Comparison of ENCODE assay signal across 17 cellular contexts in the genomic region with DNA sequence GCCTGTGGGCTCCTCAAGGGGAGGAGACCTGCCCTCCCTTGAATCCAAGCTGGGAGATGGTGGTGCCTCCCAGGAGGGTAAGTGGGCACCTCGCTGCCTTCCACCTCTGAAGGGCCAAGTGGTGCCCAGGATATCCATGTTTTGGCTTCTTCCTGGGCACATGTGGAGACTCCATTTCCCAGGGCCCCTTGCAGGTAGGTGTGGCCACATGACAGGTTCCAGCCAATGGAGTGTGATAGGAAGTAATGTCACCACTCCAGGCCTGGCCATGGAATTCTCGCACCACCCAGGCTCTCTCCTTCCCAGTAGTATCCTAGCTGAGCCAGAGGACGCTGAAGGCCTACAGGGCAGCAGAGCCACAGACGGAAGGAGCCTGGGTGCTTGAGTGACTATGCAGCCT. TPM values are rescaled to one million over a fixed set of nuclear protein-coding genes. Genes with fewer than 3 reads are reported as not detected.
DNase-seq lines count a peak whose midpoint lies in the region; ATAC-seq and TF ChIP-seq lines count a peak whose summit lies in the region.
"Had no signal": no experiment of that assay in that cellular context is flagged by ENCODE, and none has a peak within 500 bp of the region (broad histone marks: within the 10 kb centered on the region; RNA-seq: fewer than 3 reads in every experiment).

No MANE protein-coding gene starts in this region.

- H3K36me3 Mint-ChIP-seq in naive thymus-derived CD4-positive, alpha-beta T cell = peaks cover 0 to 3% (median 0%) of the 10 kb centered on the region in 5 donors
- H3K36me3 Mint-ChIP-seq: stimulated activated memory B cell treated with anti-CD40 and anti-IgM and Interleukin-4, amounts not matched to agents 10 μg/mL and 1 μg/mL and 100 μg/mL, for 72 hours had no signal

- no peak overlapping the region for H3K27ac Mint-ChIP-seq in naive thymus-derived CD4-positive, alpha-beta T cell
- H3K27ac Mint-ChIP-seq: activated CD4-positive, alpha-beta memory T cell treated with anti-CD3 and anti-CD28 coated beads for 36 hours; activated naive CD4-positive, alpha-beta T cell treated with anti-CD3 and anti-CD28 coated beads, Interleukin-2, amount 50 U/mL, for 24 hours; nephron progenitor cell; stimulated activated memory B cell treated with anti-CD40 and anti-IgM and Interleukin-4, amounts not matched to agents 10 μg/mL and 1 μg/mL and 100 μg/mL, for 72 hours had no signal

- no peak for ATAC-seq in naive thymus-derived CD4-positive, alpha-beta T cell
- ATAC-seq in GM21619 (IDR thresholded peaks at IDR 0.05; ENCODE audit: unreplicated experiment) = no peak
- ATAC-seq: activated T-cell treated with anti-CD3 and anti-CD28 coated beads, Interleukin-2, amount 50 U/mL, for 4 hours; body of pancreas; stimulated activated memory B cell treated with anti-CD40 and anti-IgM and Interleukin-4, amounts not matched to agents 10 μg/mL and 1 μg/mL and 100 μg/mL, for 72 hours had no signal

- no peaks in the 10 kb centered on the region for H3K36me3 ChIP-seq in BE2C
- no peaks in the 10 kb centered on the region for H3K36me3 ChIP-seq in naive thymus-derived CD4-positive, alpha-beta T cell (ENCODE audit: control insufficient read depth in 2 of 3, insufficient read depth in 3 of 3, low read length in 3 of 3)

- no peak overlapping the region for H3K27ac ChIP-seq in naive thymus-derived CD4-positive, alpha-beta T cell (ENCODE audit: low read depth, low read length)
- H3K27ac ChIP-seq: body of pancreas had no signal

- no peak overlapping the region for H3K4me3 ChIP-seq in BE2C (ENCODE audit: low read depth, low read length)
- H3K4me3 ChIP-seq in naive thymus-derived CD4-positive, alpha-beta T cell (ENCODE audit: low read length) = no peak overlapping the region
- H3K4me3 ChIP-seq: body of pancreas had no signal

- CTCF ChIA-PET in naive thymus-derived CD4-positive, alpha-beta T cell (lab: Charles Lee) = no interaction called here

- H3K9me3 Mint-ChIP-seq in naive thymus-derived CD4-positive, alpha-beta T cell = peaks cover 0 to 5% (median 0%) of the 10 kb centered on the region in 11 donors
- H3K9me3 Mint-ChIP-seq: stimulated activated memory B cell treated with anti-CD40 and anti-IgM and Interleukin-4, amounts not matched to agents 10 μg/mL and 1 μg/mL and 100 μg/mL, for 72 hours had no signal

- in situ Hi-C loops in SK-MEL-5 (cut with HindIII; ENCODE audit: low pct_unique_long_range_greater_than_20kb, low sequenced_read_pairs) = no loop called here

- H3K27me3 Mint-ChIP-seq in naive thymus-derived CD4-positive, alpha-beta T cell = peaks cover 0 to 3% (median 0%) of the 10 kb centered on the region in 5 donors
- H3K27me3 Mint-ChIP-seq: activated CD4-positive, alpha-beta memory T cell treated with anti-CD3 and anti-CD28 coated beads for 36 hours; activated naive CD4-positive, alpha-beta T cell treated with anti-CD3 and anti-CD28 coated beads, Interleukin-2, amount 50 U/mL, for 24 hours had no signal

- H3K4me1 Mint-ChIP-seq in naive thymus-derived CD4-positive, alpha-beta T cell = peaks cover 0 to 7% (median 4%) of the 10 kb centered on the region in 7 donors

- H3K27me3 ChIP-seq in BE2C = no peaks in the 10 kb centered on the region
- H3K27me3 ChIP-seq in naive thymus-derived CD4-positive, alpha-beta T cell (ENCODE audit: control insufficient read depth in 2 of 2, insufficient read depth in 2 of 2, low read length in 2 of 2) = no peaks in the 10 kb centered on the region
- H3K27me3 ChIP-seq: body of pancreas had no signal

- intact Hi-C loops in naive thymus-derived CD4-positive, alpha-beta T cell (cut with micrococcal nuclease) = no loop called here

- H3K4me3 Mint-ChIP-seq in naive thymus-derived CD4-positive, alpha-beta T cell = no peak overlapping the region
- H3K4me3 Mint-ChIP-seq: activated CD4-positive, alpha-beta memory T cell treated with anti-CD3 and anti-CD28 coated beads for 36 hours; activated naive CD4-positive, alpha-beta T cell treated with anti-CD3 and anti-CD28 coated beads, Interleukin-2, amount 50 U/mL, for 24 hours; activated T-cell treated with anti-CD3 and anti-CD28 coated beads, Interleukin-2, amount 50 U/mL, for 4 hours; nephron progenitor cell; stimulated activated memory B cell treated with anti-CD40 and anti-IgM and Interleukin-4, amounts not matched to agents 10 μg/mL and 1 μg/mL and 100 μg/mL, for 72 hours had no signal

- peaks cover 11% of the 10 kb centered on the region; the same call in 1 of the 2 replicates for H3K4me1 ChIP-seq in BE2C
- H3K4me1 ChIP-seq in naive thymus-derived CD4-positive, alpha-beta T cell (ENCODE audit: control insufficient read depth in 2 of 2, insufficient read depth in 2 of 2, low read length in 2 of 2) = no peaks in the 10 kb centered on the region
- H3K4me1 ChIP-seq: body of pancreas had no signal

- POLR2A ChIA-PET in naive thymus-derived CD4-positive, alpha-beta T cell (lab: Charles Lee) = no interaction called here

- H3K9me3 ChIP-seq in BE2C = no peaks in the 10 kb centered on the region
- no peaks in the 10 kb centered on the region for H3K9me3 ChIP-seq in naive thymus-derived CD4-positive, alpha-beta T cell (ENCODE audit: control insufficient read depth in 2 of 3, low read length in 3 of 3)
- H3K9me3 ChIP-seq: body of pancreas had no signal

- DNase-seq in BE2C (peak; percentile 24), HT1080 (ENCODE audit: low read depth) (peak; percentile 39), SK-MEL-5 (ENCODE audit: low read depth, low spot score) (peak; percentile 53), iPS-NIHi11 (ENCODE audit: low spot score) (peak; percentile 73), LoVo (ENCODE audit: low spot score) (no peak), NCI-H510A (lab: John Stamatoyannopoulos, UW) (no peak)
- no peak for DNase-seq in naive thymus-derived CD4-positive, alpha-beta T cell
- DNase-seq: activated CD4-positive, alpha-beta memory T cell treated with anti-CD3 and anti-CD28 coated beads for 36 hours; activated T-cell treated with anti-CD3 and anti-CD28 coated beads, Interleukin-2, amount 50 U/mL, for 4 hours; AML-193; body of pancreas; erythroblast; H7; nephron progenitor cell had no signal

- TF ChIP-seq CTCF in BE2C (IDR thresholded peaks at IDR 0.05; ENCODE audit: low read depth, low read length) = no peak

RNA-seq across cellular contexts. Expression of gene PEMT, which starts 17.6 kb away (rescaled TPM):
- polyA plus RNA-seq in BE2C (2012; ENCODE audit: insufficient read depth, insufficient read length, low read depth) = 14.5 TPM
- total RNA-seq in HT1080 (2014; rRNA removed; shearing (Covaris generic)) = 79.9 and 89.8 TPM in 2 replicates
- 57.7 and 64.2 TPM in 2 replicates for polyA plus RNA-seq in HT1080 (2015; cell fraction: cytosol; rRNA removed)
- 20.3 and 27.2 TPM in 2 replicates for polyA plus RNA-seq in HT1080 (2015; cell fraction: nucleus; rRNA removed)
- 98.3 and 100 TPM in 2 replicates for total RNA-seq in SK-MEL-5 (2014; rRNA removed; shearing (Covaris generic))
- polyA plus RNA-seq in SK-MEL-5 (2015; cell fraction: cytosol; rRNA removed) = 110 and 146 TPM in 2 replicates
- 17.2 and 24.4 TPM in 2 replicates for polyA plus RNA-seq in SK-MEL-5 (2015; cell fraction: nucleus; rRNA removed)
- total RNA-seq in naive thymus-derived CD4-positive, alpha-beta T cell = 10 to 100 TPM in 4 of 5 experiments, 1 to 10 TPM in 1; 9.5 to 15.0 (median 12.1) TPM
- 10 to 100 TPM; 22.7 to 34.1 TPM for polyA plus RNA-seq in naive thymus-derived CD4-positive, alpha-beta T cell

Comparison
In these comparisons a context has a peak if more than half of its experiments do, and no peak if none do; other contexts are left out.
1. DNase-seq: peak in BE2C (single experiment), HT1080 (single experiment), SK-MEL-5 (single experiment) and iPS-NIHi11 (single experiment); none in naive thymus-derived CD4-positive, alpha-beta T cell (0 of 9), LoVo (single experiment) and NCI-H510A (single experiment).